ENCODE assay signal across 17 cellular contexts in genomic region chr16:86191663-86192062, GRCh38.
DNase-seq lines count a peak whose midpoint lies in the region; ATAC-seq and TF ChIP-seq lines count a peak whose summit lies in the region.
"Had no signal": no experiment of that assay in that cellular context is flagged by ENCODE, and none has a peak within 500 bp of the region (broad histone marks: within the 10 kb centered on the region; RNA-seq: fewer than 3 reads in every experiment).

No MANE protein-coding gene starts in this region.

- peaks cover 0 to 3% of the 10 kb centered on the region in 2 donors for H3K4me1 ChIP-seq in mucosa of rectum (ENCODE audit: control insufficient read depth in 2 of 2, insufficient read depth in 2 of 2, low read length in 2 of 2)
- peaks cover 0 to 33% (median 18%) of the 10 kb centered on the region in 4 donors for H3K4me1 ChIP-seq in upper lobe of left lung
- no peaks in the 10 kb centered on the region for H3K4me1 ChIP-seq in CD8-positive, alpha-beta T cell (ENCODE audit: insufficient read depth, low read length)
- H3K4me1 ChIP-seq: BLaER1 had no signal

- H3K4me1 Mint-ChIP-seq in activated CD8-positive, alpha-beta T cell treated with anti-CD3 and anti-CD28 coated beads for 36 hours (ENCODE audit: low read depth) = no peaks in the 10 kb centered on the region
- H3K4me1 Mint-ChIP-seq in CD8-positive, alpha-beta T cell (ENCODE audit: low read depth) = no peaks in the 10 kb centered on the region
- H3K4me1 Mint-ChIP-seq: CD14-positive monocyte; CD4-positive, alpha-beta memory T cell had no signal

- no peak overlapping the region for H3K4me3 Mint-ChIP-seq in activated CD8-positive, alpha-beta T cell treated with anti-CD3 and anti-CD28 coated beads for 36 hours
- H3K4me3 Mint-ChIP-seq in CD8-positive, alpha-beta T cell = no peak overlapping the region
- H3K4me3 Mint-ChIP-seq: CD4-positive, alpha-beta memory T cell had no signal

- peaks cover 14% of the 10 kb centered on the region for H3K27me3 Mint-ChIP-seq in activated CD8-positive, alpha-beta T cell treated with anti-CD3 and anti-CD28 coated beads for 36 hours
- peaks cover 33% of the 10 kb centered on the region for H3K27me3 Mint-ChIP-seq in CD8-positive, alpha-beta T cell (ENCODE audit: low read depth)

- TF ChIP-seq POLR2A in upper lobe of left lung (IDR thresholded peaks at IDR 0.05) = no peak

- no peak overlapping the region for H3K4me3 ChIP-seq in H7 (ENCODE audit: insufficient read depth, low read depth, low read length)
- H3K4me3 ChIP-seq in mucosa of rectum (ENCODE audit: low read length in 2 of 2) = no peak overlapping the region
- no peak overlapping the region for H3K4me3 ChIP-seq in upper lobe of left lung
- no peak overlapping the region for H3K4me3 ChIP-seq in CD8-positive, alpha-beta T cell (ENCODE audit: low read depth, low read length)
- H3K4me3 ChIP-seq: BLaER1, HAP-1 had no signal

- H3K36me3 ChIP-seq in H7 (replicated peaks; ENCODE audit: control insufficient read depth, insufficient read depth, low read length) = no peaks in the 10 kb centered on the region
- no peaks in the 10 kb centered on the region for H3K36me3 ChIP-seq in mucosa of rectum (ENCODE audit: control insufficient read depth in 2 of 2, insufficient read depth in 2 of 2, low read length in 2 of 2)
- H3K36me3 ChIP-seq in upper lobe of left lung = no peaks in the 10 kb centered on the region
- no peaks in the 10 kb centered on the region for H3K36me3 ChIP-seq in CD8-positive, alpha-beta T cell (ENCODE audit: insufficient read depth, low read length)
- H3K36me3 ChIP-seq: BLaER1, HAP-1 had no signal

- POLR2A ChIA-PET in activated CD8-positive, alpha-beta T cell treated with anti-CD3 and anti-CD28 coated beads for 36 hours (lab: Charles Lee) = interaction anchor here (0.7 kb wide), 1 partner anchor 774 kb away, joined by 3 read pairs; no protein-coding TSS in a partner anchor
- POLR2A ChIA-PET in CD8-positive, alpha-beta T cell (lab: Charles Lee) = no interaction called here

- no peaks in the 10 kb centered on the region for H3K27me3 ChIP-seq in H7 (ENCODE audit: control insufficient read depth, insufficient read depth, low read length)
- H3K27me3 ChIP-seq in mucosa of rectum (ENCODE audit: control insufficient read depth in 2 of 2, insufficient read depth in 2 of 2, low read length in 2 of 2) = peaks cover 3 to 9% of the 10 kb centered on the region in 2 donors
- H3K27me3 ChIP-seq in upper lobe of left lung = no peaks in the 10 kb centered on the region
- H3K27me3 ChIP-seq in CD8-positive, alpha-beta T cell (ENCODE audit: insufficient read depth, low read length) = peaks cover 2% of the 10 kb centered on the region

- H3K9me3 Mint-ChIP-seq in activated CD8-positive, alpha-beta T cell treated with anti-CD3 and anti-CD28 coated beads for 36 hours = no peaks in the 10 kb centered on the region
- H3K9me3 Mint-ChIP-seq in CD8-positive, alpha-beta T cell = no peaks in the 10 kb centered on the region
- H3K9me3 Mint-ChIP-seq: CD14-positive monocyte; CD4-positive, alpha-beta memory T cell had no signal

- no peaks in the 10 kb centered on the region for H3K9me3 ChIP-seq in mucosa of rectum (ENCODE audit: control insufficient read depth in 2 of 2, low read length in 2 of 2)
- H3K9me3 ChIP-seq in upper lobe of left lung = no peaks in the 10 kb centered on the region
- H3K9me3 ChIP-seq in CD8-positive, alpha-beta T cell (ENCODE audit: low read length) = no peaks in the 10 kb centered on the region
- H3K9me3 ChIP-seq: BLaER1, HAP-1 had no signal

- no peak for TF ChIP-seq CTCF in upper lobe of left lung (IDR thresholded peaks at IDR 0.05)
- no peak for TF ChIP-seq CTCF in activated CD8-positive, alpha-beta T cell treated with anti-CD3 and anti-CD28 coated beads for 36 hours (IDR thresholded peaks at IDR 0.05)
- no peak for TF ChIP-seq CTCF in CD8-positive, alpha-beta T cell (IDR thresholded peaks at IDR 0.05)

- H3K9ac ChIP-seq in mucosa of rectum (ENCODE audit: low read depth in 1 of 2, low read length in 2 of 2) = peak overlapping the region in 1 of 2 donors; percentile 39
- H3K9ac ChIP-seq: BLaER1 had no signal

- whole genome bisulfite sequencing in upper lobe of left lung, 2 donors = 44 to 64% methylated on average over 14 of the region's 14 CpGs

- intact Hi-C loops in activated CD8-positive, alpha-beta T cell treated with anti-CD3 and anti-CD28 coated beads for 36 hours (cut with micrococcal nuclease) = no loop called here
- intact Hi-C loops in CD8-positive, alpha-beta T cell (cut with DNase I, micrococcal nuclease) = no loop called here

- ATAC-seq in upper lobe of left lung (ENCODE audit: low FRiP score in 2 of 2) = no peak
- no peak for ATAC-seq in GM18498 (IDR thresholded peaks at IDR 0.05; ENCODE audit: unreplicated experiment)
- ATAC-seq in activated CD8-positive, alpha-beta T cell treated with anti-CD3 and anti-CD28 coated beads for 36 hours = no peak
- no peak for ATAC-seq in CD8-positive, alpha-beta T cell
- ATAC-seq: HepG2 had no signal

- H3K36me3 Mint-ChIP-seq in activated CD8-positive, alpha-beta T cell treated with anti-CD3 and anti-CD28 coated beads for 36 hours (ENCODE audit: low read depth) = no peaks in the 10 kb centered on the region
- no peaks in the 10 kb centered on the region for H3K36me3 Mint-ChIP-seq in CD8-positive, alpha-beta T cell
- H3K36me3 Mint-ChIP-seq: CD14-positive monocyte; CD4-positive, alpha-beta memory T cell had no signal

- peak overlapping the region; percentile 12 to 42 for H3K27ac ChIP-seq in mucosa of rectum (ENCODE audit: low read depth in 2 of 2, low read length in 2 of 2)
- H3K27ac ChIP-seq in upper lobe of left lung = peak overlapping the region; percentile 62 to 89 (median 78)
- H3K27ac ChIP-seq in CD8-positive, alpha-beta T cell (ENCODE audit: low read depth, low read length) = no peak overlapping the region
- H3K27ac ChIP-seq: BLaER1 had no signal

- CTCF ChIA-PET in activated CD8-positive, alpha-beta T cell treated with anti-CD3 and anti-CD28 coated beads for 36 hours (lab: Charles Lee) = no interaction called here
- CTCF ChIA-PET in CD8-positive, alpha-beta T cell (lab: Charles Lee) = no interaction called here

- DNase-seq in H7 (peak; percentile 76), iPS-NIHi7 (ENCODE audit: extremely low spot score) (peak; percentile 39), upper lobe of left lung (no peak)
- DNase-seq in activated CD8-positive, alpha-beta T cell treated with anti-CD3 and anti-CD28 coated beads for 36 hours = no peak
- DNase-seq in CD8-positive, alpha-beta T cell = no peak
- no peak for DNase-seq in activated CD4-positive, CD25-positive, alpha-beta regulatory T cell treated with anti-CD3 and anti-CD28 coated beads, Interleukin-2, amount 50 U/mL, for 72 hours
- DNase-seq: 8988T; Calu3; CD4-positive, alpha-beta memory T cell; DMS79 treated with DMSO at 0.1 percent for 48 hours; GF-D8 had no signal

- TF ChIP-seq EP300 in upper lobe of left lung (IDR thresholded peaks at IDR 0.05) = no peak

- no peak overlapping the region for H3K27ac Mint-ChIP-seq in activated CD8-positive, alpha-beta T cell treated with anti-CD3 and anti-CD28 coated beads for 36 hours
- H3K27ac Mint-ChIP-seq in CD8-positive, alpha-beta T cell = no peak overlapping the region
- H3K27ac Mint-ChIP-seq: CD14-positive monocyte; CD4-positive, alpha-beta memory T cell had no signal

Comparison
In these comparisons a context has a peak if more than half of its experiments do, and no peak if none do; other contexts are left out.
1. DNase-seq: peak in H7 (single experiment) and iPS-NIHi7 (single experiment); none in upper lobe of left lung (0 of 2), activated CD8-positive, alpha-beta T cell treated with anti-CD3 and anti-CD28 coated beads for 36 hours (single experiment), CD8-positive, alpha-beta T cell (0 of 7) and activated CD4-positive, CD25-positive, alpha-beta regulatory T cell treated with anti-CD3 and anti-CD28 coated beads, Interleukin-2, amount 50 U/mL, for 72 hours (single experiment).